29 cellular contexts compared by ENCODE assay signal in genomic region chr1:62213075-62213914, GRCh38. TPM values are rescaled to one million over a fixed set of nuclear protein-coding genes. Genes with fewer than 3 reads are reported as not detected.
"Had no signal": no experiment of that assay in that cellular context is flagged by ENCODE, and none has a peak within 500 bp of the region (broad histone marks: within the 10 kb centered on the region; RNA-seq: fewer than 3 reads in every experiment).

No MANE protein-coding gene starts in this region.

- H3K27me3 Mint-ChIP-seq: activated naive CD8-positive, alpha-beta T cell treated with anti-CD3 and anti-CD28 coated beads, Interleukin-2, amount 10 ng/mL, durations not matched to agents 7 days and 5 days had no signal

- H3K36me3 Mint-ChIP-seq: brain had no signal

- H3K4me3 ChIP-seq: adrenal gland, SJSA1 had no signal

- H3K27ac ChIP-seq: adrenal gland, SJSA1 had no signal

- H3K27ac Mint-ChIP-seq: activated CD8-positive, alpha-beta T cell treated with anti-CD3 and anti-CD28 coated beads, Interleukin-2, amount 10 ng/mL, durations not matched to agents 7 days and 5 days; activated naive CD8-positive, alpha-beta T cell treated with anti-CD3 and anti-CD28 coated beads, Interleukin-2, amount 10 ng/mL, durations not matched to agents 7 days and 5 days; brain; T-helper 1 cell treated with Interleukin-12 subunit alpha and Interleukin-12 subunit beta and Interleukin-4 antibody, amounts not matched to agents 30 μg/mL and 1 μg/mL, for 36 hours had no signal

- H3K9me3 ChIP-seq: adrenal gland, SJSA1 had no signal

- ATAC-seq: activated CD8-positive, alpha-beta T cell treated with anti-CD3 and anti-CD28 coated beads, Interleukin-2, amount 10 ng/mL, durations not matched to agents 7 days and 5 days; SK-N-SH treated with all-trans-retinoic acid at 6 μM for 48 hours had no signal

- H3K4me3 Mint-ChIP-seq: activated CD8-positive, alpha-beta T cell treated with anti-CD3 and anti-CD28 coated beads, Interleukin-2, amount 10 ng/mL, durations not matched to agents 7 days and 5 days; activated naive CD8-positive, alpha-beta T cell treated with anti-CD3 and anti-CD28 coated beads, Interleukin-2, amount 10 ng/mL, durations not matched to agents 7 days and 5 days; brain; T-helper 1 cell treated with Interleukin-12 subunit alpha and Interleukin-12 subunit beta and Interleukin-4 antibody, amounts not matched to agents 30 μg/mL and 1 μg/mL, for 36 hours had no signal

- H3K4me1 Mint-ChIP-seq: activated naive CD8-positive, alpha-beta T cell treated with anti-CD3 and anti-CD28 coated beads, Interleukin-2, amount 10 ng/mL, durations not matched to agents 7 days and 5 days; brain had no signal

- H3K36me3 ChIP-seq: adrenal gland, SJSA1 had no signal

- H3K4me1 ChIP-seq: adrenal gland, SJSA1 had no signal

- H3K27me3 ChIP-seq: adrenal gland, SJSA1 had no signal

- DNase-seq: activated CD4-positive, alpha-beta T cell treated with anti-CD3 and anti-CD28 coated beads for 48 hours; activated CD4-positive, alpha-beta T cell treated with anti-CD3 and anti-CD28 coated beads, Interleukin-2, amount 50 U/mL, for 4 hours; activated CD4-positive, CD25-positive, alpha-beta regulatory T cell treated with anti-CD3 and anti-CD28 coated beads, Interleukin-2, amount 50 U/mL, for 72 hours; activated CD8-positive, alpha-beta memory T cell treated with anti-CD3 and anti-CD28 coated beads, Interleukin-2, amount 50 U/mL, for 48 hours; activated CD8-positive, alpha-beta T cell treated with anti-CD3 and anti-CD28 coated beads, Interleukin-2, amount 10 ng/mL, durations not matched to agents 7 days and 5 days; activated naive CD4-positive, alpha-beta T cell treated with anti-CD3 and anti-CD28 coated beads, Interleukin-2, amount 50 U/mL, for 16 hours; activated naive CD8-positive, alpha-beta T cell treated with anti-CD3 and anti-CD28 coated beads, Interleukin-2, amount 10 ng/mL, durations not matched to agents 7 days and 5 days; activated T-cell treated with anti-CD3 and anti-CD28 coated beads, Interleukin-2, amount 50 U/mL, for 1 hour; adrenal gland; anterior cingulate cortex; KG1; NCI-H1092; NCI-H1417; NCI-H1930; NCI-H2107; NCI-H2171 treated with DMSO at 0.1 percent for 48 hours; NCI-H345; NCI-H510A; NCI-H526 treated with DMSO at 0.1 percent for 48 hours; NCI-H82; OCI-M1; SHP77; SW 1271 had no signal

RNA-seq across cellular contexts. Expression of gene L1TD1, which starts 18.6 kb away (rescaled TPM):
- total RNA-seq: activated CD8-positive, alpha-beta T cell treated with anti-CD3 and anti-CD28 coated beads, Interleukin-2, amount 10 ng/mL, durations not matched to agents 7 days and 5 days; activated naive CD8-positive, alpha-beta T cell treated with anti-CD3 and anti-CD28 coated beads, Interleukin-2, amount 10 ng/mL, durations not matched to agents 7 days and 5 days; LHCN-M2; MCF 10A; SJSA1 had no signal
